9 cellular contexts compared by ENCODE assay signal in genomic region chr2:85797959-85798358, GRCh38. TPM values are rescaled to one million over a fixed set of nuclear protein-coding genes. Genes with fewer than 3 reads are reported as not detected.
DNase-seq lines count a peak whose midpoint lies in the region; ATAC-seq and TF ChIP-seq lines count a peak whose summit lies in the region.
"Had no signal": no experiment of that assay in that cellular context is flagged by ENCODE, and none has a peak within 500 bp of the region (broad histone marks: within the 10 kb centered on the region; RNA-seq: fewer than 3 reads in every experiment).

No MANE protein-coding gene starts in this region.

- H4K20me1 ChIP-seq in PC-3 (ENCODE audit: low read length), result no peaks in the 10 kb centered on the region

- H3K27me3 Mint-ChIP-seq in progenitor cell of endocrine pancreas, result peaks cover 40% of the 10 kb centered on the region

- no peaks in the 10 kb centered on the region for H3F3A ChIP-seq in PC-3 (ENCODE audit: low read length, unreplicated experiment)

- no peaks in the 10 kb centered on the region for H3K36me3 ChIP-seq in PC-3 (ENCODE audit: low read depth, low read length)

- ATAC-seq in PC-3, result peak; percentile 18; the same call in 1 of the 2 replicates

- H3K79me2 ChIP-seq in PC-3 (ENCODE audit: low read length), result no peaks in the 10 kb centered on the region

- no peak overlapping the region for H3K4me3 ChIP-seq in PC-3 (ENCODE audit: low read length)
- H3K4me3 ChIP-seq in fibroblast of the aortic adventitia (ENCODE audit: low read depth, low read length), result no peak overlapping the region

- no peaks in the 10 kb centered on the region for H3K9me3 ChIP-seq in PC-3 (ENCODE audit: low read length)

- no peak overlapping the region for H3K4me2 ChIP-seq in PC-3 (ENCODE audit: low read length)

- TF ChIP-seq CTCF in PC-3 (conservative IDR thresholded peaks at IDR 0.05; ENCODE audit: low read depth, low read length), result peak; percentile 68
- TF ChIP-seq CTCF in fibroblast of the aortic adventitia (IDR thresholded peaks at IDR 0.05; ENCODE audit: insufficient read depth, low read length), result peak; percentile 53
- peak; percentile 44 for TF ChIP-seq CTCF in progenitor cell of endocrine pancreas (IDR thresholded peaks at IDR 0.05; ENCODE audit: unreplicated experiment)

- no peaks in the 10 kb centered on the region for H3K4me1 Mint-ChIP-seq in progenitor cell of endocrine pancreas (ENCODE audit: low read depth)
- H3K4me1 Mint-ChIP-seq: activated B cell treated with CpG ODN at 0.5 μM for 24 hours had no signal

- H3K9me2 ChIP-seq in PC-3 (replicated peaks; ENCODE audit: low read length), result no peaks in the 10 kb centered on the region

- DNase-seq in GM04504 (ENCODE audit: low read depth) (peak; percentile 26), PC-3 (peak; percentile 44), fibroblast of the aortic adventitia (ENCODE audit: low read depth) (peak; percentile 53), progenitor cell of endocrine pancreas (ENCODE audit: low spot score, unreplicated experiment) (no peak), HUDEP-2 (lab: John Stamatoyannopoulos, UW; ENCODE audit: unreplicated experiment in 76 of 76) (no peak), NCI-H526 treated with DMSO at 0.1 percent for 48 hours (lab: John Stamatoyannopoulos, UW) (no peak), posterior vena cava (ENCODE audit: low spot score) (no peak)
- DNase-seq in stimulated activated CD8-positive, alpha-beta memory T cell treated with anti-CD3 and anti-CD28 coated beads, Interleukin-4, amount 100 ng/mL, for 48 hours, result no peak

- H2AFZ ChIP-seq in PC-3 (ENCODE audit: low read length), result no peak overlapping the region

- H3K4me3 Mint-ChIP-seq in progenitor cell of endocrine pancreas (ENCODE audit: low read depth), result no peak overlapping the region
- H3K4me3 Mint-ChIP-seq: activated B cell treated with CpG ODN at 0.5 μM for 24 hours had no signal

- intact Hi-C loops in PC-3 (cut with micrococcal nuclease), result loop anchor here (5.0 kb wide), 1 partner anchor 46 kb away; the partner anchor contains the start of gene ATOH8
- intact Hi-C loops in posterior vena cava (cut with DNase I), result loop anchor here (5.0 kb wide), 3 partner anchors 46 to 66 kb away; partner anchors contain the start of gene ATOH8 (in 1 of the 2)

- H3K27ac Mint-ChIP-seq in progenitor cell of endocrine pancreas, result no peak overlapping the region
- H3K27ac Mint-ChIP-seq: activated B cell treated with CpG ODN at 0.5 μM for 24 hours had no signal

- POLR2A ChIA-PET in PC-3 (lab: Charles Lee; ENCODE audit: unreplicated experiment), result no interaction called here

- CTCF ChIA-PET in PC-3 (lab: Charles Lee), result interaction anchor here (1.0 kb wide), 2 partner anchors 26 to 48 kb away, joined by 5 read pairs; no protein-coding TSS in a partner anchor

- no peaks in the 10 kb centered on the region for H3K9me3 Mint-ChIP-seq in progenitor cell of endocrine pancreas (ENCODE audit: low read depth)

- H3K9ac ChIP-seq in PC-3 (ENCODE audit: low read length), result no peak overlapping the region

- no peaks in the 10 kb centered on the region for H3K36me3 Mint-ChIP-seq in progenitor cell of endocrine pancreas (ENCODE audit: insufficient read depth)

- no peaks in the 10 kb centered on the region for H3K27me3 ChIP-seq in PC-3 (ENCODE audit: low read length)

- BruUV-seq in PC-3 (replicated peaks; lab: Mats Ljungman, UMichigan), result no TSS peak

- H3K27ac ChIP-seq in PC-3 (ENCODE audit: low read length), result no peak overlapping the region

- H3K4me1 ChIP-seq in PC-3 (ENCODE audit: insufficient read depth, low read length), result peaks cover 22% of the 10 kb centered on the region

RNA-seq across cellular contexts. Expression of gene ATOH8, which starts 44.2 kb away (rescaled TPM):
- total RNA-seq in PC-3 (2014; rRNA removed), result 0.04 TPM in 1 of 2 replicates, not detected in the other
- total RNA-seq in fibroblast of the aortic adventitia (ENCODE audit: low replicate concordance), result 17.0 and 22.0 TPM in 2 replicates
- 1.3 and 1.7 TPM in 2 replicates for total RNA-seq in progenitor cell of endocrine pancreas
- total RNA-seq in posterior vena cava, result 10 to 100 TPM; 16.6 to 17.5 TPM
- total RNA-seq: activated B cell treated with CpG ODN at 0.5 μM for 24 hours had no signal

Comparison
In these comparisons a context has a peak if more than half of its experiments do, and no peak if none do; other contexts are left out.
1. DNase-seq: peak in GM04504 (single experiment), PC-3 (single experiment) and fibroblast of the aortic adventitia (single experiment); none in progenitor cell of endocrine pancreas (single experiment), HUDEP-2 (0 of 76), stimulated activated CD8-positive, alpha-beta memory T cell treated with anti-CD3 and anti-CD28 coated beads, Interleukin-4, amount 100 ng/mL, for 48 hours (single experiment), NCI-H526 treated with DMSO at 0.1 percent for 48 hours (single experiment) and posterior vena cava (single experiment).
2. Peak in every context shown above with its lines, with median percentiles within 50 percentile points of each other: CTCF ChIP-seq.